10 cellular contexts compared by ENCODE assay signal in the genomic region with DNA sequence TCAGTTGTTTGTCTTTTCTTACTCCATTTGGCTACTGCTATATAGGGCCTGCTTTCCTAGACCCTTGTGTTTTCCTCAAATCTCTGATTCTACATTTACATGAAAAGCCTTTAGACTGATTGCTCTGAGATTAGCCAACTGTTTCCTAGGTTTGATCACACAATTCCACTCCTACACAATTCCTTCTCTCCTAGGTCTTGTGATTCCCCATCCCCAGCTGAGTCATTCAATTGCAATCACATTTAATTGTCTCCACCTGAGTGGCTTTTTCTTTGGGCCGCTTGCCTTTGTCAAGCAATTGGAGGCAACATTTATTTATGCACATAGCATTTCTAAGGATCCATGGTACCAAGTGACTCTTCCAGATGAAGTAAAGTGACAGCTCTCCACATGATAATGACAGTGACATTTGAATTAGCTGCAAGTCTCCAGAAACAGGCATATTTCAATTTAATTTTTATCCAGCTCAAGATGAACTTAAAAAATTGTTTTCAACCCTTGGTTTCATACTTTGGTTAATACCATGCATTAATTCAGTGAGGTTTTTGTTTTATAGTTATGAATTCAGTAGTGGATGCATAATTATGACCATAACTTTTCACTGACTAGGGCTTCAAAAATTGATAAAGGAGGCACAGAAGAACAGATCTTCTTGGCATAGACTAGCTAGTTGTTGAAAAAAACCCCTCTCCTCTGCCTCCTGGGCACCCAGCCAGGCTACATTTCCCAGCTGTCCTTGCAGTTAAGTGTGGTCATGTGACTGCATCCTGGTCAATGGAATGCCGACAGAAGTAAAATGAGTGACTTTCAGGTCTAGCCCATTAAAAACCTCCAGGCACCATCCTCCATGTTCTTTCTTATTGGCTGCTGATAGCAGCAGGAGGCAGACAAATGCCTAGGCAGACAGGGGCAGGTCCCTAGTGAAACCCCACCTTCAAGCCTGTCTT. TPM values are rescaled to one million over a fixed set of nuclear protein-coding genes. Genes with fewer than 3 reads are reported as not detected.
DNase-seq lines count a peak whose midpoint lies in the region; ATAC-seq and TF ChIP-seq lines count a peak whose summit lies in the region.
"Had no signal": no experiment of that assay in that cellular context is flagged by ENCODE, and none has a peak within 500 bp of the region (broad histone marks: within the 10 kb centered on the region; RNA-seq: fewer than 3 reads in every experiment).

No MANE protein-coding gene starts in this region.

- POLR2A ChIA-PET in activated B cell treated with CpG ODN at 0.5 μM for 24 hours (lab: Charles Lee): interaction anchor here (1.7 kb wide), 1 partner anchor 29 kb away, joined by 6 read pairs; no protein-coding TSS in a partner anchor

- H3K9me3 Mint-ChIP-seq in activated B cell treated with CpG ODN at 0.5 μM for 24 hours: peaks cover 5% of the 10 kb centered on the region

- intact Hi-C loops in activated B cell treated with CpG ODN at 0.5 μM for 24 hours (cut with micrococcal nuclease): loop anchor here (1.0 kb wide), 1 partner anchor 204 kb away; no protein-coding TSS in a partner anchor

- no peak for TF ChIP-seq CTCF in activated B cell treated with CpG ODN at 0.5 μM for 24 hours (IDR thresholded peaks at IDR 0.05)

- CTCF ChIA-PET in activated B cell treated with CpG ODN at 0.5 μM for 24 hours (lab: Charles Lee): interaction anchor here (0.5 to 2.7 kb wide), 4 partner anchors 20 to 337 kb away, joined by 3 to 12 read pairs (median 5); no protein-coding TSS in a partner anchor

- ATAC-seq in activated B cell treated with CpG ODN at 0.5 μM for 24 hours (ENCODE audit: low read depth) (no peak), GM21515 (IDR thresholded peaks at IDR 0.05; ENCODE audit: unreplicated experiment) (no peak), GM19397 (IDR thresholded peaks at IDR 0.05; ENCODE audit: unreplicated experiment) (no peak)
- ATAC-seq: psoas muscle had no signal

- DNase-seq in DMS 273 (lab: John Stamatoyannopoulos, UW; ENCODE audit: unreplicated experiment) (peak; percentile 23), DMS 273 treated with DMSO at 0.1 percent for 48 hours (lab: John Stamatoyannopoulos, UW) (no peak), activated B cell treated with CpG ODN at 0.5 μM for 24 hours (no peak), iPS DF 19.7 (ENCODE audit: low read depth, low spot score) (peak; percentile 35), stromal cell of bone marrow (ENCODE audit: low read depth) (peak; percentile 11)
- DNase-seq in stimulated activated CD4-positive, alpha-beta T cell treated with anti-CD3 and anti-CD28 coated beads, Interleukin-2, amount 100 ng/mL, for 48 hours: no peak
- DNase-seq: psoas muscle had no signal

- no peaks in the 10 kb centered on the region for H3K36me3 Mint-ChIP-seq in activated B cell treated with CpG ODN at 0.5 μM for 24 hours (ENCODE audit: low read depth)

- no peaks in the 10 kb centered on the region for H3K27me3 Mint-ChIP-seq in activated B cell treated with CpG ODN at 0.5 μM for 24 hours

- H3K4me3 Mint-ChIP-seq in activated B cell treated with CpG ODN at 0.5 μM for 24 hours: no peak overlapping the region
- H3K4me3 Mint-ChIP-seq: T-helper 1 cell treated with Interleukin-12 subunit alpha and Interleukin-12 subunit beta and Interleukin-4 antibody, amounts not matched to agents 30 μg/mL and 1 μg/mL, for 36 hours had no signal

- H3K4me1 Mint-ChIP-seq in activated B cell treated with CpG ODN at 0.5 μM for 24 hours: peaks cover 10% of the 10 kb centered on the region

- H3K27ac Mint-ChIP-seq in activated B cell treated with CpG ODN at 0.5 μM for 24 hours: peak overlapping the region; percentile 77
- H3K27ac Mint-ChIP-seq: T-helper 1 cell treated with Interleukin-12 subunit alpha and Interleukin-12 subunit beta and Interleukin-4 antibody, amounts not matched to agents 30 μg/mL and 1 μg/mL, for 36 hours had no signal

RNA-seq across cellular contexts. Expression of gene ATXN3L, which starts 35.6 kb away (rescaled TPM):
- not detected in 2 replicates for total RNA-seq in activated B cell treated with CpG ODN at 0.5 μM for 24 hours
- total RNA-seq: psoas muscle had no signal

Comparison
In these comparisons a context has a peak if more than half of its experiments do, and no peak if none do; other contexts are left out.
1. DNase-seq: peak in DMS 273 (single experiment), iPS DF 19.7 (single experiment) and stromal cell of bone marrow (single experiment); none in DMS 273 treated with DMSO at 0.1 percent for 48 hours (single experiment), activated B cell treated with CpG ODN at 0.5 μM for 24 hours (single experiment) and stimulated activated CD4-positive, alpha-beta T cell treated with anti-CD3 and anti-CD28 coated beads, Interleukin-2, amount 100 ng/mL, for 48 hours (0 of 2).